1 cellular context compared by ENCODE assay signal in genomic region chr7:74218343-74218698, GRCh38.
TF ChIP-seq lines count a peak whose summit lies in the region.

No MANE protein-coding gene starts in this region.

TF ChIP-seq in H1, 55 proteins besides CTCF, POLR2A, EP300 and RAD21:
- TF ChIP-seq RFX5 (IDR thresholded peaks at IDR 0.05; ENCODE audit: borderline replicate concordance, low read depth, low read length) (no peak), KDM1A (IDR thresholded peaks at IDR 0.05; ENCODE audit: borderline replicate concordance, low read length) (peak; percentile 80; the same call in 1 of the 2 replicates)
TF ChIP-seq in H1: peak in this region for 1.
